ENCODE assay signal across 23 cellular contexts in the genomic region with DNA sequence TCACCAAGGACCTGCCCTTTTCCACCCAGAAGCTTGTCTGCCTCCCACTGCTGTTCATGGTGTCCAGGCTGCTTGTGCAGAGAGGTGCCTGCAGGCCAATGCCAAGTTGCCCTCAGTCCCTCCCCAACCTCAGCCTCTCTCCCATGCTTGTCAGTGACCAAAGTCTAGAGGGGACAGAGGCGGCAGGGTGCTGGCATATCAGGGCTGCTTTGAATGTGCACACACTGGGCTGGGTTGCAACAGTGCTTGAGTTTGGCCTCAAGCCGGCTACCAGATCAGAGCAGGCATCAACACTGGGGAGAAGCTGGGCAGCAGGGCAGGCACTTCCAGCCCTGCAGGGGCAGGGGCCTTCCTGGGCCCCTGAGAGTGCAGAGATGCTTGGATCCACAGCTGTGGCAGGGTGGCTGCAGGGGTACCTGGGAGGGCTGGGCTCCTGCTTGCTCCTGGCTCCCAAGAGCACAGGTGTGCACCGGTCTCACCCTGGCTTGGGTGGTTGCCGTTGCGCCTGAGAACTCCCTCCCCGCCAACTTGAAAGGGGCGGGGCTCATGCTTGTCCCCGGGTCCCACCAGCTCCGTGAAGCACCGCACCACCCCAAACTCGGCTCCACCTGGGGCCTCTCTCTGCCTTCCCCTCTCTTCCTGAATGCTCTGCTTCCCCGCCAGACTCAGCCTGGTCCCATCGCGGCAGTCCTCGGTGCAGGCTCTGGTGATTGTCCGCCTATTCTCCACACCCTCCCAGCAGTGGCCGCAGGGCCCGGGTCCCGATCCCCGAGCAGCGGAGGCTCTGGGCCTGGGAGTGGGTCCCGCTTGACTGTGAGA.
DNase-seq lines count a peak whose midpoint lies in the region; ATAC-seq lines count a peak whose summit lies in the region.
"Had no signal": no experiment of that assay in that cellular context is flagged by ENCODE, and none has a peak within 500 bp of the region (broad histone marks: within the 10 kb centered on the region; RNA-seq: fewer than 3 reads in every experiment).

No MANE protein-coding gene starts in this region.

- CTCF ChIA-PET in activated CD4-positive, alpha-beta memory T cell treated with anti-CD3 and anti-CD28 coated beads for 36 hours (lab: Charles Lee) = no interaction called here

- peak overlapping the region; percentile 85 for H3K18ac ChIP-seq in neuronal stem cell (ENCODE audit: low read length)

- peak overlapping the region; percentile 66 for H2BK5ac ChIP-seq in neuronal stem cell (ENCODE audit: low read length)

- H3K4me1 ChIP-seq in neuronal stem cell (ENCODE audit: control insufficient read depth in 2 of 2, insufficient read depth in 1 of 2, low read depth in 1 of 2, low read length in 2 of 2) (peaks cover 0 to 2% of the 10 kb centered on the region in 2 donors), aorta (ENCODE audit: control insufficient read depth in 1 of 2, insufficient read depth in 2 of 2, low read length in 2 of 2) (no peaks in the 10 kb centered on the region)
- H3K4me1 ChIP-seq: breast epithelium, colonic mucosa, left ventricle myocardium inferior, prostate gland, transverse colon had no signal

- no peak overlapping the region for H4K91ac ChIP-seq in neuronal stem cell (ENCODE audit: low read depth, low read length, poor library complexity)

- no peaks in the 10 kb centered on the region for H3K27me3 Mint-ChIP-seq in activated naive CD8-positive, alpha-beta T cell treated with anti-CD3 and anti-CD28 coated beads, Interleukin-2, amount 50 U/mL, for 24 hours
- H3K27me3 Mint-ChIP-seq in activated naive CD8-positive, alpha-beta T cell treated with anti-CD3 and anti-CD28 coated beads for 36 hours = no peaks in the 10 kb centered on the region
- no peaks in the 10 kb centered on the region for H3K27me3 Mint-ChIP-seq in activated CD4-positive, alpha-beta memory T cell treated with anti-CD3 and anti-CD28 coated beads for 36 hours
- H3K27me3 Mint-ChIP-seq: activated CD4-positive, alpha-beta T cell treated with anti-CD3 and anti-CD28 coated beads, Interleukin-2, amount 10 ng/mL, durations not matched to agents 7 days and 5 days; activated T-helper 17 cell treated with anti-CD3 and anti-CD28 coated beads, Interleukin-2, amount 50 U/mL, for 72 hours; B cell had no signal

- no peak overlapping the region for H4K8ac ChIP-seq in neuronal stem cell (ENCODE audit: low read depth, low read length)

- no peaks in the 10 kb centered on the region for H3K9me3 ChIP-seq in iPS-18c (ENCODE audit: control insufficient read depth, insufficient read depth, low read length)
- H3K9me3 ChIP-seq in neuronal stem cell (replicated peaks in 1 of 2; ENCODE audit: control insufficient read depth in 2 of 2, insufficient read depth in 1 of 2, low read depth in 1 of 2, low read length in 2 of 2) = no peaks in the 10 kb centered on the region
- H3K9me3 ChIP-seq in aorta (ENCODE audit: control insufficient read depth, low read length) = no peaks in the 10 kb centered on the region
- H3K9me3 ChIP-seq: breast epithelium, colonic mucosa, left ventricle myocardium inferior, prostate gland, transverse colon had no signal

- H3K27ac ChIP-seq in neuronal stem cell (replicated peaks; ENCODE audit: low read length) = no peak overlapping the region
- no peak overlapping the region for H3K27ac ChIP-seq in aorta (ENCODE audit: low read depth in 1 of 2, low read length in 2 of 2)
- H3K27ac ChIP-seq: breast epithelium, colonic mucosa, left ventricle myocardium inferior, prostate gland, transverse colon had no signal

- DNase-seq in activated naive CD8-positive, alpha-beta T cell treated with anti-CD3 and anti-CD28 coated beads, Interleukin-2, amount 50 U/mL, for 24 hours = no peak
- DNase-seq in activated naive CD8-positive, alpha-beta T cell treated with anti-CD3 and anti-CD28 coated beads for 36 hours = no peak
- DNase-seq in neuronal stem cell (ENCODE audit: low spot score) (no peak), aorta (peak in 1 of 2 donors; percentile 66), NCI-H1694 treated with DMSO at 0.1 percent for 48 hours (lab: John Stamatoyannopoulos, UW) (no peak), NCI-H1417 treated with DMSO at 0.1 percent for 48 hours (lab: John Stamatoyannopoulos, UW) (no peak)
- no peak for DNase-seq in activated CD4-positive, alpha-beta memory T cell treated with anti-CD3 and anti-CD28 coated beads for 36 hours
- DNase-seq: activated CD4-positive, alpha-beta T cell treated with anti-CD3 and anti-CD28 coated beads, Interleukin-2, amount 10 ng/mL, durations not matched to agents 7 days and 5 days; colonic mucosa; EL; left ventricle myocardium inferior; midbrain; NCI-H1417; NCI-H2171 treated with DMSO at 0.1 percent for 48 hours; NCI-H526; stimulated activated CD4-positive, alpha-beta T cell treated with anti-CD3 and anti-CD28 coated beads, Interleukin-4, amount 100 ng/mL, for 1 hour; transverse colon had no signal

- peak overlapping the region; percentile 56 for H3K14ac ChIP-seq in neuronal stem cell (ENCODE audit: low read length)

- H3K4me2 ChIP-seq in neuronal stem cell (ENCODE audit: insufficient read depth, low read length, poor library complexity, severe bottlenecking) = no peak overlapping the region

- H3K23ac ChIP-seq in neuronal stem cell (ENCODE audit: low read depth, low read length, poor library complexity) = peak overlapping the region; percentile 25

- peak overlapping the region; percentile 73 for H2AFZ ChIP-seq in neuronal stem cell (ENCODE audit: low read length)

- intact Hi-C loops in aorta (cut with DNase I) = no loop called here
- intact Hi-C loops in activated CD4-positive, alpha-beta memory T cell treated with anti-CD3 and anti-CD28 coated beads for 36 hours (cut with micrococcal nuclease) = no loop called here

- H3K4me3 ChIP-seq in iPS-18c (ENCODE audit: insufficient read depth, low read depth, low read length) (peak overlapping the region; percentile 15; the same call in 1 of the 2 replicates), neuronal stem cell (ENCODE audit: low read length in 2 of 2) (no peak overlapping the region), aorta (ENCODE audit: low read length in 2 of 2) (no peak overlapping the region)
- H3K4me3 ChIP-seq: breast epithelium, colonic mucosa, left ventricle myocardium inferior, prostate gland, transverse colon had no signal

- WGBS in neuronal stem cell (ENCODE audit: extremely low coverage in 2 of 2, insufficient read length in 2 of 2, insufficient replicate concordance in 1 of 2), 2 donors = no CpG with 5 or more reads among the region's 22 CpGs
- WGBS in aorta, 2 donors = 66 to 96% methylated on average over 22 of the region's 22 CpGs

- no peaks in the 10 kb centered on the region for H3K27me3 ChIP-seq in neuronal stem cell (ENCODE audit: control insufficient read depth in 3 of 3, insufficient read depth in 3 of 3, low read depth in 1 of 3, low read length in 3 of 3)
- H3K27me3 ChIP-seq in aorta (ENCODE audit: control insufficient read depth in 1 of 2, insufficient read depth in 2 of 2, low read length in 1 of 2) = peaks cover 0 to 2% of the 10 kb centered on the region in 2 donors
- H3K27me3 ChIP-seq: breast epithelium, colonic mucosa, transverse colon had no signal

- POLR2A ChIA-PET in activated CD4-positive, alpha-beta memory T cell treated with anti-CD3 and anti-CD28 coated beads for 36 hours (lab: Charles Lee) = no interaction called here

- peak overlapping the region; percentile 73 for H2BK12ac ChIP-seq in neuronal stem cell (ENCODE audit: low read length)

- H3K4me3 Mint-ChIP-seq in activated naive CD8-positive, alpha-beta T cell treated with anti-CD3 and anti-CD28 coated beads, Interleukin-2, amount 50 U/mL, for 24 hours = no peak overlapping the region
- H3K4me3 Mint-ChIP-seq in activated naive CD8-positive, alpha-beta T cell treated with anti-CD3 and anti-CD28 coated beads for 36 hours = no peak overlapping the region
- H3K4me3 Mint-ChIP-seq in activated CD4-positive, alpha-beta memory T cell treated with anti-CD3 and anti-CD28 coated beads for 36 hours = no peak overlapping the region
- H3K4me3 Mint-ChIP-seq: activated CD4-positive, alpha-beta T cell treated with anti-CD3 and anti-CD28 coated beads, Interleukin-2, amount 10 ng/mL, durations not matched to agents 7 days and 5 days; activated T-helper 17 cell treated with anti-CD3 and anti-CD28 coated beads, Interleukin-2, amount 50 U/mL, for 72 hours; B cell; T-helper 1 cell treated with Interleukin-12 subunit alpha and Interleukin-12 subunit beta and Interleukin-4 antibody, amounts not matched to agents 30 μg/mL and 1 μg/mL, for 36 hours had no signal

- no peaks in the 10 kb centered on the region for H3K79me1 ChIP-seq in neuronal stem cell (ENCODE audit: low read depth, low read length)

- H3K9me3 Mint-ChIP-seq in activated naive CD8-positive, alpha-beta T cell treated with anti-CD3 and anti-CD28 coated beads, Interleukin-2, amount 50 U/mL, for 24 hours = no peaks in the 10 kb centered on the region
- no peaks in the 10 kb centered on the region for H3K9me3 Mint-ChIP-seq in activated naive CD8-positive, alpha-beta T cell treated with anti-CD3 and anti-CD28 coated beads for 36 hours
- peaks cover 7% of the 10 kb centered on the region for H3K9me3 Mint-ChIP-seq in activated CD4-positive, alpha-beta memory T cell treated with anti-CD3 and anti-CD28 coated beads for 36 hours
- H3K9me3 Mint-ChIP-seq: activated T-helper 17 cell treated with anti-CD3 and anti-CD28 coated beads, Interleukin-2, amount 50 U/mL, for 72 hours; T-helper 1 cell treated with Interleukin-12 subunit alpha and Interleukin-12 subunit beta and Interleukin-4 antibody, amounts not matched to agents 30 μg/mL and 1 μg/mL, for 36 hours had no signal

- H3K36me3 ChIP-seq in neuronal stem cell (replicated peaks in 1 of 2; ENCODE audit: control insufficient read depth in 2 of 2, insufficient read depth in 2 of 2, low read length in 2 of 2) = no peaks in the 10 kb centered on the region
- no peaks in the 10 kb centered on the region for H3K36me3 ChIP-seq in aorta (ENCODE audit: control insufficient read depth in 1 of 2, insufficient read depth in 2 of 2, low read length in 1 of 2)
- H3K36me3 ChIP-seq: breast epithelium, colonic mucosa, left ventricle myocardium inferior, prostate gland, transverse colon had no signal

- H2AK5ac ChIP-seq in neuronal stem cell (ENCODE audit: low read depth, low read length) = peak overlapping the region; percentile 74

- H2BK15ac ChIP-seq in neuronal stem cell (ENCODE audit: low read length) = peak overlapping the region; percentile 37

- ATAC-seq in activated naive CD8-positive, alpha-beta T cell treated with anti-CD3 and anti-CD28 coated beads, Interleukin-2, amount 50 U/mL, for 24 hours = peak; percentile 24
- peak; percentile 47 for ATAC-seq in aorta (ENCODE audit: low FRiP score)
- ATAC-seq: activated T-helper 17 cell treated with anti-CD3 and anti-CD28 coated beads, Interleukin-2, amount 50 U/mL, for 72 hours had no signal

- no peak overlapping the region for H3K9ac ChIP-seq in neuronal stem cell (ENCODE audit: low read depth, low read length, poor library complexity)

- no peaks in the 10 kb centered on the region for H3K36me3 Mint-ChIP-seq in activated naive CD8-positive, alpha-beta T cell treated with anti-CD3 and anti-CD28 coated beads, Interleukin-2, amount 50 U/mL, for 24 hours (ENCODE audit: low read depth)
- H3K36me3 Mint-ChIP-seq in activated naive CD8-positive, alpha-beta T cell treated with anti-CD3 and anti-CD28 coated beads for 36 hours = no peaks in the 10 kb centered on the region
- H3K36me3 Mint-ChIP-seq in activated CD4-positive, alpha-beta memory T cell treated with anti-CD3 and anti-CD28 coated beads for 36 hours = no peaks in the 10 kb centered on the region

- no peak overlapping the region for H3K4ac ChIP-seq in neuronal stem cell (ENCODE audit: low read length)

- no peak overlapping the region for H2BK120ac ChIP-seq in neuronal stem cell (ENCODE audit: low read depth, low read length)

- H3K4me1 Mint-ChIP-seq in activated naive CD8-positive, alpha-beta T cell treated with anti-CD3 and anti-CD28 coated beads, Interleukin-2, amount 50 U/mL, for 24 hours = no peaks in the 10 kb centered on the region
- H3K4me1 Mint-ChIP-seq in activated naive CD8-positive, alpha-beta T cell treated with anti-CD3 and anti-CD28 coated beads for 36 hours = no peaks in the 10 kb centered on the region
- H3K4me1 Mint-ChIP-seq in activated CD4-positive, alpha-beta memory T cell treated with anti-CD3 and anti-CD28 coated beads for 36 hours (ENCODE audit: low read depth) = no peaks in the 10 kb centered on the region
- H3K4me1 Mint-ChIP-seq: activated CD4-positive, alpha-beta T cell treated with anti-CD3 and anti-CD28 coated beads, Interleukin-2, amount 10 ng/mL, durations not matched to agents 7 days and 5 days; activated T-helper 17 cell treated with anti-CD3 and anti-CD28 coated beads, Interleukin-2, amount 50 U/mL, for 72 hours; B cell had no signal

- no peak overlapping the region for H3K27ac Mint-ChIP-seq in activated naive CD8-positive, alpha-beta T cell treated with anti-CD3 and anti-CD28 coated beads, Interleukin-2, amount 50 U/mL, for 24 hours
- no peak overlapping the region for H3K27ac Mint-ChIP-seq in activated naive CD8-positive, alpha-beta T cell treated with anti-CD3 and anti-CD28 coated beads for 36 hours
- no peak overlapping the region for H3K27ac Mint-ChIP-seq in activated CD4-positive, alpha-beta memory T cell treated with anti-CD3 and anti-CD28 coated beads for 36 hours
- H3K27ac Mint-ChIP-seq: activated CD4-positive, alpha-beta T cell treated with anti-CD3 and anti-CD28 coated beads, Interleukin-2, amount 10 ng/mL, durations not matched to agents 7 days and 5 days; activated T-helper 17 cell treated with anti-CD3 and anti-CD28 coated beads, Interleukin-2, amount 50 U/mL, for 72 hours; B cell; T-helper 1 cell treated with Interleukin-12 subunit alpha and Interleukin-12 subunit beta and Interleukin-4 antibody, amounts not matched to agents 30 μg/mL and 1 μg/mL, for 36 hours had no signal
